Comparison of ENCODE assay signal across 8 cellular contexts in genomic region chr4:75725942-75726538, GRCh38. TPM values are rescaled to one million over a fixed set of nuclear protein-coding genes. Genes with fewer than 3 reads are reported as not detected.
DNase-seq lines count a peak whose midpoint lies in the region; ATAC-seq and TF ChIP-seq lines count a peak whose summit lies in the region.
"Not testable (repeated sequence)": the region's sequence is repeated elsewhere in the genome, so short reads cannot be mapped to it uniquely, and the experiment has no call there.

No MANE protein-coding gene starts in this region.

- peaks cover 24% of the 10 kb centered on the region; the same call in 1 of the 2 replicates for H3K79me2 ChIP-seq in OCI-LY1 (ENCODE audit: insufficient read depth, low read length)

- not testable (repeated sequence) for H2AFZ ChIP-seq in OCI-LY1 (ENCODE audit: low read length)

- not testable (repeated sequence) for TF ChIP-seq CTCF in OCI-LY1 (IDR thresholded peaks at IDR 0.05; ENCODE audit: low read length); cardiac fibroblast (IDR thresholded peaks at IDR 0.05; ENCODE audit: low read depth, low read length); gastroesophageal sphincter (IDR thresholded peaks at IDR 0.05); upper lobe of right lung (IDR thresholded peaks at IDR 0.05)

- not testable (repeated sequence) for H3F3A ChIP-seq in OCI-LY1 (ENCODE audit: insufficient read depth, low read length)

- not testable (repeated sequence) for H3K36me3 ChIP-seq in OCI-LY1 (ENCODE audit: insufficient read depth, low read length); gastroesophageal sphincter; mesodermal cell (ENCODE audit: control insufficient read depth, insufficient read depth, low read length); rectal smooth muscle tissue (ENCODE audit: control insufficient read depth, insufficient read depth, low read length); upper lobe of right lung

- not testable (repeated sequence) for DNase-seq in activated T-cell treated with anti-CD3 and anti-CD28 coated beads, Interleukin-2, amount 50 U/mL, for 24 hours; cardiac fibroblast (ENCODE audit: low read depth in 2 of 2); upper lobe of right lung

- peak overlapping the region; percentile 100 for H3K27ac Mint-ChIP-seq in activated T-cell treated with anti-CD3 and anti-CD28 coated beads, Interleukin-2, amount 50 U/mL, for 24 hours

- not testable (repeated sequence) for ATAC-seq in gastroesophageal sphincter, upper lobe of right lung

- not testable (repeated sequence) for TF ChIP-seq EP300 in gastroesophageal sphincter (IDR thresholded peaks at IDR 0.05)

- not testable (repeated sequence) for H4K20me1 ChIP-seq in OCI-LY1 (ENCODE audit: insufficient read depth, low read length)

- intact Hi-C loops in upper lobe of right lung (cut with DNase I) = not testable (repeated sequence)

- peaks cover 33% of the 10 kb centered on the region for H3K36me3 Mint-ChIP-seq in activated T-cell treated with anti-CD3 and anti-CD28 coated beads, Interleukin-2, amount 50 U/mL, for 24 hours (ENCODE audit: low read depth)

- H3K27ac ChIP-seq in OCI-LY1 (ENCODE audit: low read depth, low read length, poor library complexity, severe bottlenecking); mesodermal cell (ENCODE audit: low read depth, low read length, severe bottlenecking): not testable (repeated sequence)
- H3K27ac ChIP-seq in gastroesophageal sphincter (peak overlapping the region; percentile 92 to 98 (median 96)), rectal smooth muscle tissue (ENCODE audit: low read depth, low read length) (peak overlapping the region; percentile 99), upper lobe of right lung (peak overlapping the region; percentile 95)

- not testable (repeated sequence) for H3K9me3 ChIP-seq in OCI-LY1 (ENCODE audit: low read length); gastroesophageal sphincter; mesodermal cell (ENCODE audit: control insufficient read depth, low read length); upper lobe of right lung

- peak overlapping the region; percentile 99 for H3K4me3 Mint-ChIP-seq in activated T-cell treated with anti-CD3 and anti-CD28 coated beads, Interleukin-2, amount 50 U/mL, for 24 hours

- H3K4me1 ChIP-seq in OCI-LY1 (ENCODE audit: insufficient read depth, low read length, severe bottlenecking) = peaks cover 61% of the 10 kb centered on the region
- peaks cover 0 to 73% (median 14%) of the 10 kb centered on the region in 3 donors for H3K4me1 ChIP-seq in gastroesophageal sphincter
- peaks cover 17% of the 10 kb centered on the region for H3K4me1 ChIP-seq in mesodermal cell (ENCODE audit: control insufficient read depth, insufficient read depth, low read length, poor library complexity, severe bottlenecking)
- H3K4me1 ChIP-seq in rectal smooth muscle tissue (ENCODE audit: control insufficient read depth, insufficient read depth, low read length) = peaks cover 25% of the 10 kb centered on the region
- peaks cover 42% of the 10 kb centered on the region for H3K4me1 ChIP-seq in upper lobe of right lung

- H3K4me1 Mint-ChIP-seq in activated T-cell treated with anti-CD3 and anti-CD28 coated beads, Interleukin-2, amount 50 U/mL, for 24 hours (ENCODE audit: low read depth) = peaks cover 55% of the 10 kb centered on the region

- not testable (repeated sequence) for TF ChIP-seq POLR2A in gastroesophageal sphincter (IDR thresholded peaks at IDR 0.05)

- not testable (repeated sequence) for H3K9me2 ChIP-seq in OCI-LY1 (ENCODE audit: low read depth, low read length)

- H3K4me3 ChIP-seq in GM08714 (ENCODE audit: low read length) = peak overlapping the region; percentile 91
- peak overlapping the region; percentile 77 for H3K4me3 ChIP-seq in OCI-LY1 (ENCODE audit: low read depth, low read length, poor library complexity, severe bottlenecking)
- H3K4me3 ChIP-seq in cardiac fibroblast (replicated peaks in 1 of 2; ENCODE audit: low read depth in 2 of 2, low read length in 2 of 2) = peak overlapping the region; percentile 78 to 99
- H3K4me3 ChIP-seq in gastroesophageal sphincter = peak overlapping the region; percentile 75 to 87
- H3K4me3 ChIP-seq in mesodermal cell (ENCODE audit: extremely low read depth, insufficient read depth, low read length, poor library complexity, severe bottlenecking) = peak overlapping the region; percentile 96
- H3K4me3 ChIP-seq in rectal smooth muscle tissue (ENCODE audit: low read length) = peak overlapping the region; percentile 98
- H3K4me3 ChIP-seq in upper lobe of right lung = peak overlapping the region; percentile 74

- H3K9me3 Mint-ChIP-seq in activated T-cell treated with anti-CD3 and anti-CD28 coated beads, Interleukin-2, amount 50 U/mL, for 24 hours = not testable (repeated sequence)

- H3K27me3 ChIP-seq in OCI-LY1 (ENCODE audit: insufficient read depth, low read length); gastroesophageal sphincter; rectal smooth muscle tissue (ENCODE audit: control insufficient read depth, insufficient read depth, low read length); upper lobe of right lung: not testable (repeated sequence)

- 66 to 74% methylated on average over 2 to 3 of the region's 20 CpGs for WGBS in gastroesophageal sphincter (ENCODE audit: low coverage in 1 of 2), 2 donors
- WGBS in mesodermal cell (ENCODE audit: insufficient coverage in 2 of 2), 2 experiments = 27 to 34% methylated on average over 6 to 12 of the region's 20 CpGs

- peak overlapping the region; percentile 77 for H3K9ac ChIP-seq in OCI-LY1 (ENCODE audit: low read length)
- not testable (repeated sequence) for H3K9ac ChIP-seq in rectal smooth muscle tissue (ENCODE audit: low read length)

- not testable (repeated sequence) for H3K27me3 Mint-ChIP-seq in activated T-cell treated with anti-CD3 and anti-CD28 coated beads, Interleukin-2, amount 50 U/mL, for 24 hours

- H3K4me2 ChIP-seq in OCI-LY1 (ENCODE audit: low read length) = peak overlapping the region; percentile 90

RNA-seq across cellular contexts. Expression of gene USO1, which starts 1.7 kb away (rescaled TPM):
- total RNA-seq in gastroesophageal sphincter = 100 to 1,000 TPM in 1 of 4 donors, 10 to 100 TPM in 3; 74.4 to 111 (median 87.9) TPM
- 78.9 TPM for polyA plus RNA-seq in mesodermal cell (2013, experiment 1 of 2)
- 94.5 TPM for polyA plus RNA-seq in mesodermal cell (2013, experiment 2 of 2)
- 64.2 TPM for total RNA-seq in upper lobe of right lung

RNA-seq across cellular contexts. Expression of gene G3BP2, which starts 52.8 kb away (rescaled TPM):
- total RNA-seq in gastroesophageal sphincter (100 to 1,000 TPM in 3 of 4 donors, 10 to 100 TPM in 1; 98.6 to 152 (median 129) TPM), upper lobe of right lung (102 TPM)
- polyA plus RNA-seq in mesodermal cell (2013, experiment 1 of 2) = 157 TPM
- 159 TPM for polyA plus RNA-seq in mesodermal cell (2013, experiment 2 of 2)
